In genomic region chr4:156322592-156322991, GRCh38 we compare ENCODE assay signal across 18 cellular contexts.
DNase-seq lines count a peak whose midpoint lies in the region; ATAC-seq and TF ChIP-seq lines count a peak whose summit lies in the region.
"Had no signal": no experiment of that assay in that cellular context is flagged by ENCODE, and none has a peak within 500 bp of the region (broad histone marks: within the 10 kb centered on the region; RNA-seq: fewer than 3 reads in every experiment).

No MANE protein-coding gene starts in this region.

- H2BK5ac ChIP-seq in mesendoderm (ENCODE audit: low read length), result no peak overlapping the region

- no peak overlapping the region for H2BK120ac ChIP-seq in mesendoderm (ENCODE audit: low read depth, low read length)

- H3K4me1 Mint-ChIP-seq in T-helper 17 cell, result no peaks in the 10 kb centered on the region

- H3K9me3 ChIP-seq in prostate gland (no peaks in the 10 kb centered on the region), T-helper 17 cell (ENCODE audit: control insufficient read depth, low read length, poor library complexity, severe bottlenecking) (no peaks in the 10 kb centered on the region)
- H3K9me3 ChIP-seq: neutrophil had no signal

- H3K27ac ChIP-seq in mesendoderm (ENCODE audit: low read depth, low read length) (no peak overlapping the region), prostate gland (no peak overlapping the region)
- H3K27ac ChIP-seq: BLaER1 treated with 17β-estradiol and CSF1 and Interleukin-3, amounts not matched to agents 10 nM and 100 nM; neutrophil; WERI-Rb-1 had no signal

- intact Hi-C loops in prostate gland (cut with DNase I), result no loop called here
- intact Hi-C loops in sciatic nerve (cut with DNase I), result no loop called here

- no peak overlapping the region for H2AK5ac ChIP-seq in mesendoderm (ENCODE audit: low read length)

- no peaks in the 10 kb centered on the region for H3K36me3 Mint-ChIP-seq in T-helper 17 cell (ENCODE audit: low read depth)
- H3K36me3 Mint-ChIP-seq: activated naive CD4-positive, alpha-beta T cell treated with anti-CD3 and anti-CD28 coated beads, Interleukin-2, amount 50 U/mL, for 72 hours had no signal

- H3K4me1 ChIP-seq in mesendoderm (ENCODE audit: control insufficient read depth, low read depth, low read length) (no peaks in the 10 kb centered on the region), prostate gland (replicated peaks) (no peaks in the 10 kb centered on the region)

- no peak overlapping the region for H3K18ac ChIP-seq in mesendoderm (ENCODE audit: low read length)

- H3K27me3 Mint-ChIP-seq in T-helper 17 cell, result no peaks in the 10 kb centered on the region

- no peak overlapping the region for H3K4me2 ChIP-seq in mesendoderm (ENCODE audit: low read length)
- H3K4me2 ChIP-seq: BLaER1 treated with 17β-estradiol and CSF1 and Interleukin-3, amounts not matched to agents 10 nM and 100 nM had no signal

- H3K27me3 ChIP-seq in mesendoderm (ENCODE audit: insufficient read depth, low read length, poor library complexity) (no peaks in the 10 kb centered on the region), prostate gland (replicated peaks; ENCODE audit: insufficient read depth) (no peaks in the 10 kb centered on the region)
- H3K27me3 ChIP-seq: BLaER1 treated with 17β-estradiol and CSF1 and Interleukin-3, amounts not matched to agents 10 nM and 100 nM; neutrophil had no signal

- H2BK15ac ChIP-seq in mesendoderm (replicated peaks; ENCODE audit: low read depth), result peak overlapping the region; percentile 57

- H3K36me3 ChIP-seq in mesendoderm (ENCODE audit: control insufficient read depth, insufficient read depth, low read length) (no peaks in the 10 kb centered on the region), prostate gland (no peaks in the 10 kb centered on the region)
- H3K36me3 ChIP-seq: BLaER1 treated with 17β-estradiol and CSF1 and Interleukin-3, amounts not matched to agents 10 nM and 100 nM; neutrophil; WERI-Rb-1 had no signal

- H4K8ac ChIP-seq in mesendoderm (ENCODE audit: low read depth, low read length), result no peak overlapping the region

- H3K4me3 Mint-ChIP-seq in T-helper 17 cell, result no peak overlapping the region

- TF ChIP-seq CTCF in AG10803 (conservative IDR thresholded peaks at IDR 0.05; ENCODE audit: low read length) (no peak), prostate gland (IDR thresholded peaks at IDR 0.05) (no peak)

- no peak overlapping the region for H3K4me3 ChIP-seq in AG10803 (ENCODE audit: low read length)
- no peak overlapping the region for H3K4me3 ChIP-seq in mesendoderm (ENCODE audit: low read length)
- no peak overlapping the region for H3K4me3 ChIP-seq in prostate gland
- H3K4me3 ChIP-seq: BLaER1 treated with 17β-estradiol and CSF1 and Interleukin-3, amounts not matched to agents 10 nM and 100 nM had no signal

- no peaks in the 10 kb centered on the region for H3K79me1 ChIP-seq in mesendoderm (ENCODE audit: low read length)

- no peak for TF ChIP-seq POLR2A in prostate gland (IDR thresholded peaks at IDR 0.05)

- H3K23ac ChIP-seq in mesendoderm (ENCODE audit: low read length), result no peak overlapping the region

- H3K56ac ChIP-seq in mesendoderm (ENCODE audit: low read length), result no peak overlapping the region

- no peak overlapping the region for H4K5ac ChIP-seq in mesendoderm (ENCODE audit: low read length)

- H3K9ac ChIP-seq in mesendoderm (ENCODE audit: low read length), result no peak overlapping the region
- H3K9ac ChIP-seq: BLaER1 treated with 17β-estradiol and CSF1 and Interleukin-3, amounts not matched to agents 10 nM and 100 nM had no signal

- H3K4ac ChIP-seq in mesendoderm (ENCODE audit: low read depth, low read length), result no peak overlapping the region

- DNase-seq in AG10803 (ENCODE audit: low read depth), result peak; percentile 81
- peak; percentile 86 for DNase-seq in M059J (ENCODE audit: low read depth)
- peak; percentile 50 for DNase-seq in dedifferentiated amniotic fluid mesenchymal stem cell (ENCODE audit: extremely low spot score)
- DNase-seq in mesendoderm, result peak; percentile 8
- no peak for DNase-seq in prostate gland (ENCODE audit: low spot score)
- no peak for DNase-seq in T-helper 17 cell
- DNase-seq in T-helper 2 cell, result no peak
- DNase-seq in sciatic nerve (ENCODE audit: low spot score), result no peak
- DNase-seq: dermis blood vessel endothelial cell, DND-41, KBM-7, NCI-H187, NCI-H748 treated with DMSO at 0.1 percent for 48 hours, Right ventricle myocardium superior, WERI-Rb-1 had no signal

- no peak overlapping the region for H3K27ac Mint-ChIP-seq in T-helper 17 cell
- H3K27ac Mint-ChIP-seq: activated naive CD4-positive, alpha-beta T cell treated with anti-CD3 and anti-CD28 coated beads, Interleukin-2, amount 50 U/mL, for 72 hours had no signal

- H3K79me2 ChIP-seq in mesendoderm (ENCODE audit: control insufficient read depth, insufficient read depth, low read length), result no peaks in the 10 kb centered on the region

- ATAC-seq in T-helper 17 cell (no peak), sciatic nerve (no peak)
- ATAC-seq: activated naive CD4-positive, alpha-beta T cell treated with anti-CD3 and anti-CD28 coated beads, Interleukin-2, amount 50 U/mL, for 72 hours had no signal

Comparison
In these comparisons a context has a peak if more than half of its experiments do, and no peak if none do; other contexts are left out.
1. DNase-seq: peak in AG10803 (single experiment), M059J (single experiment), dedifferentiated amniotic fluid mesenchymal stem cell (single experiment) and mesendoderm (single experiment); none in prostate gland (single experiment), T-helper 17 cell (0 of 3), T-helper 2 cell (0 of 5) and sciatic nerve (single experiment).